Comparison of ENCODE assay signal across 17 cellular contexts in genomic region chr11:44708063-44708462, GRCh38. TPM values are rescaled to one million over a fixed set of nuclear protein-coding genes. Genes with fewer than 3 reads are reported as not detected.
"Had no signal": no experiment of that assay in that cellular context is flagged by ENCODE, and none has a peak within 500 bp of the region (broad histone marks: within the 10 kb centered on the region; RNA-seq: fewer than 3 reads in every experiment).

No MANE protein-coding gene starts in this region.

- H3K4me3 ChIP-seq: cardiac muscle cell, colonic mucosa, thoracic aorta had no signal

- ATAC-seq: left colon; natural killer cell treated with Interleukin-12 subunit alpha and Interleukin-12 subunit beta and Interleukin-15 and Interleukin-18, amount 100 ng/mL, for 72 hours; T-cell had no signal

- H3K27me3 ChIP-seq: cardiac muscle cell, colonic mucosa had no signal

- H3K36me3 ChIP-seq: cardiac muscle cell, colonic mucosa, thoracic aorta had no signal

- H3K9me3 ChIP-seq: colonic mucosa had no signal

- H3K4me1 ChIP-seq: colonic mucosa had no signal

- DNase-seq: activated CD4-positive, alpha-beta memory T cell treated with anti-CD3 and anti-CD28 coated beads, Interleukin-2, amount 10 ng/mL, durations not matched to agents 7 days and 5 days; activated gamma-delta T cell; activated naive CD8-positive, alpha-beta T cell treated with anti-CD3 and anti-CD28 coated beads for 36 hours; activated T-cell treated with anti-CD3 and anti-CD28 coated beads, Interleukin-2, amount 50 U/mL, for 48 hours; anterior cingulate cortex; colonic mucosa; immature natural killer cell; left colon; stimulated activated CD4-positive, alpha-beta T cell treated with anti-CD3 and anti-CD28 coated beads, Interleukin-15, amount 100 ng/mL, for 24 hours; stimulated activated CD4-positive, alpha-beta T cell treated with anti-CD3 and anti-CD28 coated beads, Interleukin-4, amount 100 ng/mL, for 24 hours; T-cell; T1000 had no signal

- H3K27ac ChIP-seq: cardiac muscle cell, colonic mucosa, thoracic aorta, VCaP had no signal

RNA-seq across cellular contexts. Expression of gene TSPAN18, which starts 18.7 kb away (rescaled TPM):
- total RNA-seq: fibroblast of lung had no signal
